ENCODE assay signal across 23 cellular contexts in genomic region chrX:38935561-38935960, GRCh38.
DNase-seq lines count a peak whose midpoint lies in the region; ATAC-seq and TF ChIP-seq lines count a peak whose summit lies in the region.
"Had no signal": no experiment of that assay in that cellular context is flagged by ENCODE, and none has a peak within 500 bp of the region (broad histone marks: within the 10 kb centered on the region; RNA-seq: fewer than 3 reads in every experiment).

No MANE protein-coding gene starts in this region.

- ATAC-seq in HG02623 (IDR thresholded peaks at IDR 0.05; ENCODE audit: unreplicated experiment) = peak; percentile 64
- peak; percentile 68 for ATAC-seq in HG03442 (IDR thresholded peaks at IDR 0.05; ENCODE audit: unreplicated experiment)
- no peak for ATAC-seq in HG03095 (IDR thresholded peaks at IDR 0.05; ENCODE audit: unreplicated experiment)
- no peak for ATAC-seq in GM19397 (IDR thresholded peaks at IDR 0.05; ENCODE audit: unreplicated experiment)

- TF ChIP-seq POLR2A in erythroblast (IDR thresholded peaks at IDR 0.05; ENCODE audit: low read length) = no peak

- DNase-seq in DMS53 (lab: John Stamatoyannopoulos, UW) (peak; percentile 55), DMS53 treated with DMSO at 0.1 percent for 48 hours (lab: John Stamatoyannopoulos, UW; ENCODE audit: unreplicated experiment) (no peak), NCI-H2196 treated with DMSO at 0.1 percent for 48 hours (lab: John Stamatoyannopoulos, UW; ENCODE audit: unreplicated experiment) (no peak), erythroblast (lab: John Stamatoyannopoulos, UW) (no peak)
- DNase-seq: ACHN; Caco-2; CD4-positive, alpha-beta T cell; DMS153; GDM1; GM23248; HCEC 1CT; MV-4-11; NCI-H1105 treated with DMSO at 0.1 percent for 48 hours; NCI-H2081; NCI-H2171 treated with DMSO at 0.1 percent for 48 hours; NCI-H446; NCI-H526 treated with DMSO at 0.1 percent for 48 hours; Right ventricle myocardium superior; T-helper 9 cell had no signal

Comparison
In these comparisons a context has a peak if more than half of its experiments do, and no peak if none do; other contexts are left out.
1. ATAC-seq: peak in HG02623 (single experiment) and HG03442 (single experiment); none in HG03095 (single experiment) and GM19397 (single experiment).